16 cellular contexts compared by ENCODE assay signal in the genomic region with DNA sequence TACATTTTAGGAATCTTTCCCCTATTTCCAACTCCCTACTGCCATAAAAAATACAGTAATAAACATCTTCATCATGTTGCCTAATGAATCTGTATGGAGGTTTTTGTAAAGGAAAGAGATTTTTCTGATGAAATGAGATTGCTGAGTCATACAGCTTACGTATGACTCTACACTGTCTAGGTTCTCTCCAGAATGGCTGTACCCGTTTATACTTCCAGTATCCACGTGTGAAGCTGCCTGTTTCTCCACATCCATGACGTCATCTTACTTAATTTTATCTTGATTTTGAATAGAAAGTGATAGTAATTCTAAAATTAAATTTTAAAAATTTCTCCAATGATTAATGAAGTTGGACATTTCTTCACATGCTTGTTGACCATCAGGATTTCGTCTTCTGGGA.
DNase-seq lines count a peak whose midpoint lies in the region; ATAC-seq, FAIRE-seq and TF ChIP-seq lines count a peak whose summit lies in the region.
"Had no signal": no experiment of that assay in that cellular context is flagged by ENCODE, and none has a peak within 500 bp of the region (broad histone marks: within the 10 kb centered on the region; RNA-seq: fewer than 3 reads in every experiment).

No MANE protein-coding gene starts in this region.

- H3K4me3 ChIP-seq in A673 (ENCODE audit: low read depth, low read length, poor library complexity, severe bottlenecking): no peak overlapping the region
- H3K4me3 ChIP-seq in astrocyte (ENCODE audit: insufficient read depth, low read depth, low read length): no peak overlapping the region
- H3K4me3 ChIP-seq in uterus: no peak overlapping the region
- H3K4me3 ChIP-seq: left lung had no signal

- FAIRE-seq in astrocyte (lab: Jason Lieb, UNC): no peak
- FAIRE-seq: urothelium cell line had no signal

- H3K27me3 ChIP-seq in A673 (replicated peaks; ENCODE audit: insufficient read depth, low read depth, low read length, poor library complexity) (no peaks in the 10 kb centered on the region), astrocyte (ENCODE audit: insufficient read depth, low read length) (no peaks in the 10 kb centered on the region), uterus (no peaks in the 10 kb centered on the region)
- H3K27me3 ChIP-seq: left lung had no signal

- no TSS peak for BruUV-seq in A673 (replicated peaks; lab: Mats Ljungman, UMichigan)

- no peak overlapping the region for H3K9ac ChIP-seq in astrocyte (ENCODE audit: low read length)

- H3K27ac ChIP-seq in A673 (ENCODE audit: low read depth, low read length, poor library complexity, severe bottlenecking) (no peak overlapping the region), astrocyte (ENCODE audit: low read depth, low read length) (no peak overlapping the region), uterus (no peak overlapping the region)
- H3K27ac ChIP-seq: left lung had no signal

- intact Hi-C loops in A673 (cut with micrococcal nuclease; ENCODE audit: unreplicated experiment) (no loop called here), uterus (cut with DNase I; ENCODE audit: low total_unique reads) (no loop called here)

- H4K20me1 ChIP-seq in astrocyte (ENCODE audit: insufficient read depth, low read length): no peaks in the 10 kb centered on the region

- H3K9me3 Mint-ChIP-seq in astrocyte (ENCODE audit: unreplicated experiment): peaks cover 1% of the 10 kb centered on the region

- H3K36me3 ChIP-seq in A673 (ENCODE audit: insufficient read depth, low read length, poor library complexity, severe bottlenecking): no peaks in the 10 kb centered on the region
- no peaks in the 10 kb centered on the region for H3K36me3 ChIP-seq in astrocyte (ENCODE audit: insufficient read depth, low read length)
- H3K36me3 ChIP-seq in uterus: no peaks in the 10 kb centered on the region

- H3K9me3 ChIP-seq in A673 (ENCODE audit: low read depth, low read length, poor library complexity, severe bottlenecking) (no peaks in the 10 kb centered on the region), astrocyte (ENCODE audit: insufficient read depth, low read depth, low read length) (no peaks in the 10 kb centered on the region), uterus (no peaks in the 10 kb centered on the region)
- H3K9me3 ChIP-seq: Caco-2, left lung had no signal

- H3K4me1 Mint-ChIP-seq in astrocyte (ENCODE audit: low read depth, unreplicated experiment): peaks cover 5% of the 10 kb centered on the region
- H3K4me1 Mint-ChIP-seq: activated CD8-positive, alpha-beta memory T cell treated with anti-CD3 and anti-CD28 coated beads, Interleukin-2, amount 10 ng/mL, durations not matched to agents 7 days and 5 days; IgD-negative memory B cell had no signal

- H3K4me3 Mint-ChIP-seq in astrocyte (ENCODE audit: unreplicated experiment): no peak overlapping the region
- H3K4me3 Mint-ChIP-seq: activated CD8-positive, alpha-beta memory T cell treated with anti-CD3 and anti-CD28 coated beads, Interleukin-2, amount 10 ng/mL, durations not matched to agents 7 days and 5 days; IgD-negative memory B cell had no signal

- no peak overlapping the region for H3K27ac Mint-ChIP-seq in astrocyte (ENCODE audit: unreplicated experiment)
- H3K27ac Mint-ChIP-seq: activated CD8-positive, alpha-beta memory T cell treated with anti-CD3 and anti-CD28 coated beads, Interleukin-2, amount 10 ng/mL, durations not matched to agents 7 days and 5 days; IgD-negative memory B cell had no signal

- TF ChIP-seq POLR2A in uterus (IDR thresholded peaks at IDR 0.05): no peak

- DNase-seq in A673 (ENCODE audit: low spot score) (peak; percentile 32), HT1080 (ENCODE audit: low read depth) (peak; percentile 51), astrocyte (ENCODE audit: low read depth) (peak; percentile 39), fibroblast of the conjunctiva (ENCODE audit: low read depth) (peak; percentile 10), uterus (no peak), SKM-1 (lab: John Stamatoyannopoulos, UW; ENCODE audit: unreplicated experiment) (no peak)
- DNase-seq: activated CD8-positive, alpha-beta memory T cell treated with anti-CD3 and anti-CD28 coated beads, Interleukin-2, amount 10 ng/mL, durations not matched to agents 7 days and 5 days; activated effector memory CD4-positive, alpha-beta T cell treated with Interleukin-2 at 50 U/mL for 16 hours; Caco-2; left lung; NCI-H345; stimulated activated naive CD8-positive, alpha-beta T cell treated with anti-CD3 and anti-CD28 coated beads, Interleukin-15, Interleukin-2, amounts not matched to agents 100 U/mL and 50 U/mL, for 24 hours had no signal

- no peak overlapping the region for H2AFZ ChIP-seq in astrocyte (ENCODE audit: low read depth, low read length)

- no peaks in the 10 kb centered on the region for H3K27me3 Mint-ChIP-seq in astrocyte (ENCODE audit: low read depth, unreplicated experiment)

- ATAC-seq in GM21367 (IDR thresholded peaks at IDR 0.05; ENCODE audit: unreplicated experiment): no peak
- no peak for ATAC-seq in HG03378 (IDR thresholded peaks at IDR 0.05; ENCODE audit: unreplicated experiment)
- ATAC-seq: activated CD8-positive, alpha-beta memory T cell treated with anti-CD3 and anti-CD28 coated beads, Interleukin-2, amount 10 ng/mL, durations not matched to agents 7 days and 5 days; left lung; stimulated activated naive CD8-positive, alpha-beta T cell treated with anti-CD3 and anti-CD28 coated beads, Interleukin-15, Interleukin-2, amounts not matched to agents 100 U/mL and 50 U/mL, for 24 hours had no signal

- CTCF ChIA-PET in A673 (lab: Charles Lee): no interaction called here

- TF ChIP-seq CTCF in A673 (conservative IDR thresholded peaks at IDR 0.05; ENCODE audit: low read depth, low read length) (no peak), astrocyte (IDR thresholded peaks at IDR 0.05; ENCODE audit: insufficient read depth, low read depth, low read length) (no peak), uterus (IDR thresholded peaks at IDR 0.05) (no peak)

- H3K4me1 ChIP-seq in A673 (ENCODE audit: insufficient read depth, low read length, poor library complexity, severe bottlenecking) (peaks cover 14% of the 10 kb centered on the region), astrocyte (ENCODE audit: insufficient read depth, low read length) (no peaks in the 10 kb centered on the region), uterus (no peaks in the 10 kb centered on the region)
- H3K4me1 ChIP-seq: Caco-2, left lung had no signal

- POLR2A ChIA-PET in A673 (lab: Charles Lee; ENCODE audit: low non-redundant PET): no interaction called here

- no peaks in the 10 kb centered on the region for H3K79me2 ChIP-seq in astrocyte (ENCODE audit: insufficient read depth, low read length)

- peaks cover 10% of the 10 kb centered on the region for H3K36me3 Mint-ChIP-seq in astrocyte (ENCODE audit: low read depth, unreplicated experiment)
- H3K36me3 Mint-ChIP-seq: activated CD8-positive, alpha-beta memory T cell treated with anti-CD3 and anti-CD28 coated beads, Interleukin-2, amount 10 ng/mL, durations not matched to agents 7 days and 5 days had no signal

- no peak overlapping the region for H3K4me2 ChIP-seq in astrocyte (ENCODE audit: low read length)

Comparison
In these comparisons a context has a peak if more than half of its experiments do, and no peak if none do; other contexts are left out.
1. DNase-seq: peak in A673 (single experiment), HT1080 (single experiment), astrocyte (single experiment) and fibroblast of the conjunctiva (single experiment); none in uterus (0 of 2) and SKM-1 (single experiment).